2 cellular contexts compared by ENCODE assay signal in the genomic region with DNA sequence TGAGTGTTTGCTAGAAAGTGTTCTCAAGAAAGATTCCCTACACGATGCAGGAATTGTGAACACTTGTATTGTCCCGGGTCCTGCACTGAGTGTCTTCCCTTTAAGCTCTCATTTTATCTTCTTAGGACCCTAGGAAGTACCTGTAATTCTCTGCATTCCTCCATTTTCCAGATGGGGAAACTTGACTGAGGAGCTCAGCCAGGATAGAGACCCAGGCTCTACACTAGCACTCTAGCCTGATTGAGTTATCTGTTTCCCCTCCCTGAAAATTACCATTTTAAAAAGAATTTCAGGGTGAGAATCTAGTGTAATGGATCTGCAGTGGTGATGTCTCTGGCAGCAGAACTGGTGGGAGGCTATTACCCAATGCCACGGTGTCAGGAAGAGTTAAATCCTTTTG.
TF ChIP-seq lines count a peak whose summit lies in the region.

No MANE protein-coding gene starts in this region.

TF ChIP-seq in HepG2, 621 proteins besides CTCF, POLR2A, EP300 and RAD21:
- TF ChIP-seq, protein P1, sequence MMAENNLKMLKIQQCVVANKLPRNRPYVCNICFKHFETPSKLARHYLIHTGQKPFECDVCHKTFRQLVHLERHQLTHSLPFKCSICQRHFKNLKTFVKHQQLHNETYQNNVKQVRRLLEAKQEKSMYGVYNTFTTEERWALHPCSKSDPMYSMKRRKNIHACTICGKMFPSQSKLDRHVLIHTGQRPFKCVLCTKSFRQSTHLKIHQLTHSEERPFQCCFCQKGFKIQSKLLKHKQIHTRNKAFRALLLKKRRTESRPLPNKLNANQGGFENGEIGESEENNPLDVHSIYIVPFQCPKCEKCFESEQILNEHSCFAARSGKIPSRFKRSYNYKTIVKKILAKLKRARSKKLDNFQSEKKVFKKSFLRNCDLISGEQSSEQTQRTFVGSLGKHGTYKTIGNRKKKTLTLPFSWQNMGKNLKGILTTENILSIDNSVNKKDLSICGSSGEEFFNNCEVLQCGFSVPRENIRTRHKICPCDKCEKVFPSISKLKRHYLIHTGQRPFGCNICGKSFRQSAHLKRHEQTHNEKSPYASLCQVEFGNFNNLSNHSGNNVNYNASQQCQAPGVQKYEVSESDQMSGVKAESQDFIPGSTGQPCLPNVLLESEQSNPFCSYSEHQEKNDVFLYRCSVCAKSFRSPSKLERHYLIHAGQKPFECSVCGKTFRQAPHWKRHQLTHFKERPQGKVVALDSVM (CRISPR knock-in tag; IDR thresholded peaks at IDR 0.05): no peak
- TF ChIP-seq HNRNPLL (IDR thresholded peaks at IDR 0.05; ENCODE audit: low read depth, low read length, poor library complexity, severe bottlenecking): no peak
- no peak for TF ChIP-seq ZNF616 (CRISPR knock-in tag; IDR thresholded peaks at IDR 0.05; ENCODE audit: low read depth)
- no peak for TF ChIP-seq ZNF891 (CRISPR knock-in tag; IDR thresholded peaks at IDR 0.05)
- TF ChIP-seq, protein P2, sequence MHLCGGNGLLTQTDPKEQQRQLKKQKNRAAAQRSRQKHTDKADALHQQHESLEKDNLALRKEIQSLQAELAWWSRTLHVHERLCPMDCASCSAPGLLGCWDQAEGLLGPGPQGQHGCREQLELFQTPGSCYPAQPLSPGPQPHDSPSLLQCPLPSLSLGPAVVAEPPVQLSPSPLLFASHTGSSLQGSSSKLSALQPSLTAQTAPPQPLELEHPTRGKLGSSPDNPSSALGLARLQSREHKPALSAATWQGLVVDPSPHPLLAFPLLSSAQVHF (CRISPR knock-in tag; IDR thresholded peaks at IDR 0.05): no peak
- TF ChIP-seq, protein P3, sequence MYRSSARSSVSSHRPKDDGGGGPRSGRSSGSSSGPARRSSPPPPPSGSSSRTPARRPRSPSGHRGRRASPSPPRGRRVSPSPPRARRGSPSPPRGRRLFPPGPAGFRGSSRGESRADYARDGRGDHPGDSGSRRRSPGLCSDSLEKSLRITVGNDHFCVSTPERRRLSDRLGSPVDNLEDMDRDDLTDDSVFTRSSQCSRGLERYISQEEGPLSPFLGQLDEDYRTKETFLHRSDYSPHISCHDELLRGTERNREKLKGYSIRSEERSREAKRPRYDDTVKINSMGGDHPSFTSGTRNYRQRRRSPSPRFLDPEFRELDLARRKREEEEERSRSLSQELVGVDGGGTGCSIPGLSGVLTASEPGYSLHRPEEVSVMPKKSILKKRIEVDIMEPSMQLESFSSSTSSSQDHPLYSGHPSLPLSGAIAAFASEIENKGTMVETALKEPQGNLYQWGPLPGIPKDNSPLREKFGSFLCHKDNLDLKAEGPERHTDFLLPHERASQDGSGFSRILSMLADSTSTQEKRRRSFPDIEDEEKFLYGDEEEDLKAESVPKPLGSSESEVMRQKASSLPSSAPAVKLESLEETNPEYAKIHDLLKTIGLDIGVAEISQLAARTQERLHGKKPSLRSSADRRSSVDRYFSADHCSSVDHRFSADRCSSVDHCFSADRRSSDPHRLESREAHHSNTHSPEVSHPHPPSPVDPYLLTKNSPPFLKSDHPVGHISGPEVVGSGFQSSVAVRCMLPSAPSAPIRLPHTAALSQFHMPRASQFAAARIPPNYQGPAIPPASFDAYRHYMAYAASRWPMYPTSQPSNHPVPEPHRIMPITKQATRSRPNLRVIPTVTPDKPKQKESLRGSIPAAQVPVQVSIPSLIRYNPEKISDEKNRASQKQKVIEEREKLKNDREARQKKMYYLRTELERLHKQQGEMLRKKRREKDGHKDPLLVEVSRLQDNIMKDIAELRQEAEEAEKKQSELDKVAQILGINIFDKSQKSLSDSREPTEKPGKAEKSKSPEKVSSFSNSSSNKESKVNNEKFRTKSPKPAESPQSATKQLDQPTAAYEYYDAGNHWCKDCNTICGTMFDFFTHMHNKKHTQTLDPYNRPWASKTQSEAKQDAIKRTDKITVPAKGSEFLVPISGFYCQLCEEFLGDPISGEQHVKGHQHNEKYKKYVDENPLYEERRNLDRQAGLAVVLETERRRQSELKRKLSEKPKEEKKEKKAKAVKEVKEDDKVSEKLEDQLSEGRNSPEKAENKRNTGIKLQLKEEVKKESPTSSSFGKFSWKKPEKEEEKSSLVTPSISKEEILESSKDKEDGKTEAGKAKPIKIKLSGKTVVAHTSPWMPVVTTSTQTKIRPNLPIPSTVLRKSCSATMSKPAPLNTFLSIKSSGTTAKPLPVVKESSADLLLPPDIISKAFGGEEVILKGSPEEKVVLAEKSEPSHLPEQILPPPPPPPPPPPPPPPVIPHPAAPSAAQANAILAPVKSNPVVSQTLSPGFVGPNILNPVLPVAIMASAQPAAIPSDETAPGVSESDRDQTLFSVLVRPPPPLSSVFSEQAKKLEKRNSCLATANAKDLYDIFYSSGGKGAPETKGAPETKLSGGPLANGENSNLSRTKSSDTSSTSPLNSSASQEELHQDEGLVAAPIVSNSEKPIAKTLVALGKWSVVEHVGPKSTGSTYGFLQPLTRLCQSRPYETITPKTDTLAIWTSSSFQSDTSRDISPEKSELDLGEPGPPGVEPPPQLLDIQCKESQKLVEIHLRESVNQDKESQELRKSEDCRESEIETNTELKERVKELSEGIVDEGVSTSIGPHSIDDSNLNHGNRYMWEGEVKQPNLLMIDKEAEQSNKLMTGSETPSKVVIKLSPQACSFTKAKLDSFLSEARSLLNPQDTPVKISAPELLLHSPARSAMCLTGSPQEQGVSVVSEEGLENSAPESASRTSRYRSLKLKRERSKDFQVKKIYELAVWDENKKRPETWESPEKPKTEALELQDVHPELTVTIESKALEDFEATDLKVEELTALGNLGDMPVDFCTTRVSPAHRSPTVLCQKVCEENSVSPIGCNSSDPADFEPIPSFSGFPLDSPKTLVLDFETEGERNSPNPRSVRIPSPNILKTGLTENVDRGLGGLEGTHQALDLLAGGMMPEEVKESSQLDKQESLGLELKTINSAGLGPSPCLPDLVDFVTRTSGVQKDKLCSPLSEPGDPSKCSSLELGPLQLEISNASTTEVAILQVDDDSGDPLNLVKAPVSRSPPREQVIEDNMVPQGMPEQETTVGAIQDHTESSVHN (CRISPR knock-in tag; IDR thresholded peaks at IDR 0.05): no peak
- no peak for TF ChIP-seq FIP1L1 (IDR thresholded peaks at IDR 0.05; ENCODE audit: borderline replicate concordance, insufficient read depth, low read depth, low read length)
- TF ChIP-seq SOX5 (CRISPR knock-in tag; IDR thresholded peaks at IDR 0.05; ENCODE audit: borderline replicate concordance): no peak
- TF ChIP-seq RNF2 (conservative IDR thresholded peaks at IDR 0.05; ENCODE audit: low read depth): no peak
- TF ChIP-seq ZNF788 (CRISPR knock-in tag; IDR thresholded peaks at IDR 0.05; ENCODE audit: borderline replicate concordance): no peak
- no peak for TF ChIP-seq ZNF543 (CRISPR knock-in tag; IDR thresholded peaks at IDR 0.05)
- no peak for TF ChIP-seq ZFP1 (CRISPR knock-in tag; IDR thresholded peaks at IDR 0.05)

TF ChIP-seq in H1, 55 proteins besides CTCF, POLR2A, EP300 and RAD21:
- TF ChIP-seq CEBPB (IDR thresholded peaks at IDR 0.05; ENCODE audit: low read depth, low read length): no peak
- TF ChIP-seq RFX5 (IDR thresholded peaks at IDR 0.05; ENCODE audit: borderline replicate concordance, low read depth, low read length): no peak
- no peak for TF ChIP-seq RBBP5 (IDR thresholded peaks at IDR 0.05; ENCODE audit: borderline replicate concordance, low read depth, low read length)
- TF ChIP-seq TCF12 (IDR thresholded peaks at IDR 0.05; ENCODE audit: low read depth, low read length): 0 out of 2 replicates have a peak, but pooled peaks have one; percentile 34
